In the genomic region with DNA sequence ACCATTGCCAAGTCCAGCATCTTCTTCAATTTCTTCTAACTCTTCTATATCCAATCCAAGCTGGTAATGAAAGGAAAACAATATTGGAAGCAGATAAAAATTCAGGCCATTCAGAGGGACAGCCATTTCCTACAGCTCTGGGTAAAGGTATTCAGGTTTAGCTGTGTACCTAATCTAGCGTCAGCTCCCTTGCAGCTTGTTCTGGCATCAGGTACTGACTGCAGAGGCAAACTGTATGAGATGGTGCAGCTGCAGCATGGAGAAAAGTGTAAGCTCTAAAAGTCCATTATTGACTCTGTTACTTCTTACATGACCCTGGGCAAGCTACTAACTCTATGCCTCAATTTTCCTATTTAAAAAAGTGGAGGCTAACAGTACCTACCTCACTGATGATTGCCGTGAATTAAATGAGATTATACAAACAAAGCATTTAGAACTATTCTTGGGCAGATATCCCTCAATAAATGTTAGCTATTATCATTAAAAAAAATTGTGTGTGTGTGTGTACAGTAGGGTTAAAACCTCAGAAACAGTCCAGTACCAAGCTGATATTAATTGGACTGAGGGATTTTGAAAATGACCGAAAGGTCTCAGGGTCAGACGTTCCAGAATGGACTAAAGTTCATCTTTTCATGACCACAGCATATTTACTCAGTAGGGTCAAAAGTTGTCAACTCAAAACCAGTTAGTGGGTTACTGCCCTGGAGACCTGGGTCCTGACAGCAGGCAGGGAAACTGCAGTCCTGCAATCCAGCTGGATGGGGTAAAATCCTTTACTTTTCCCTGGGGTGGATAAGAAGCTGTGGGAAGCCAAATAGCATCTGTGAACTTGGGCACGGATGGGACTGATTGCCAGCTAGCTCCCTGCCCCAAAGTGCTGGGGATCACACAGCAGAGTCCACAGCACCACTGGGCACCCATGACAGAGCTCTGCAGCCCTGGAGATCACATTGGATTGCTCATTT, we compare ENCODE assay signal across 2 cellular contexts.
TF ChIP-seq lines count a peak whose summit lies in the region.

No MANE protein-coding gene starts in this region.

TF ChIP-seq in liver, 16 proteins besides CTCF, POLR2A, EP300 and RAD21 (continued from another document):
- TF ChIP-seq MAX (IDR thresholded peaks at IDR 0.05) (peak; percentile 59), NR2F2 (IDR thresholded peaks at IDR 0.05) (peak; percentile 96), SP1 (IDR thresholded peaks at IDR 0.05) (peak; percentile 97), FOXA1 (IDR thresholded peaks at IDR 0.05) (peak; percentile 95), FOXA2 (IDR thresholded peaks at IDR 0.05) (peak; percentile 99), EGR1 (IDR thresholded peaks at IDR 0.05; ENCODE audit: low read depth in 2 of 2) (peak; percentile 9 to 38), JUND (IDR thresholded peaks at IDR 0.05) (peak; percentile 69 to 78), HNF4A (conservative IDR thresholded peaks at IDR 0.05) (peak; percentile 97), REST (IDR thresholded peaks at IDR 0.05) (peak; percentile 79), RXRA (IDR thresholded peaks at IDR 0.05) (peak; percentile 99), HNF4G (IDR thresholded peaks at IDR 0.05) (peak; percentile 90), TAF1 (conservative IDR thresholded peaks at IDR 0.05) (no peak), ZBTB33 (IDR thresholded peaks at IDR 0.05) (peak; percentile 64), YY1 (IDR thresholded peaks at IDR 0.05) (peak; percentile 61), GABPA (IDR thresholded peaks at IDR 0.05 in 1 of 2, conservative IDR thresholded peaks at IDR 0.05 in 1 of 2) (peak in 1 of 2 donors; percentile 45)

TF ChIP-seq in GM23338, 12 proteins besides CTCF, POLR2A, EP300 and RAD21 (continued from another document):
- TF ChIP-seq REST (IDR thresholded peaks at IDR 0.05; ENCODE audit: unreplicated experiment): no peak
- TF ChIP-seq EZH2 (IDR thresholded peaks at IDR 0.05; ENCODE audit: low read depth, unreplicated experiment): no peak
- no peak for TF ChIP-seq ZNF114 (CRISPR knock-in tag; IDR thresholded peaks at IDR 0.05)
- no peak for TF ChIP-seq JUNB (IDR thresholded peaks at IDR 0.05; ENCODE audit: unreplicated experiment)
- no peak for TF ChIP-seq POLR2AphosphoS5 (IDR thresholded peaks at IDR 0.05; ENCODE audit: low read depth)
- no peak for TF ChIP-seq ETS1 (IDR thresholded peaks at IDR 0.05)
- no peak for TF ChIP-seq EZH2phosphoT487 (IDR thresholded peaks at IDR 0.05; ENCODE audit: unreplicated experiment)
